14 cellular contexts compared by ENCODE assay signal in genomic region chr11:111408789-111409727, GRCh38. TPM values are rescaled to one million over a fixed set of nuclear protein-coding genes. Genes with fewer than 3 reads are reported as not detected.
DNase-seq lines count a peak whose midpoint lies in the region; ATAC-seq, FAIRE-seq and TF ChIP-seq lines count a peak whose summit lies in the region.
"Had no signal": no experiment of that assay in that cellular context is flagged by ENCODE, and none has a peak within 500 bp of the region (broad histone marks: within the 10 kb centered on the region; RNA-seq: fewer than 3 reads in every experiment).

No MANE protein-coding gene starts in this region.

- no peak overlapping the region for H3K27ac Mint-ChIP-seq in effector memory CD8-positive, alpha-beta T cell
- H3K27ac Mint-ChIP-seq: CD4-positive, alpha-beta memory T cell had no signal

- no peaks in the 10 kb centered on the region for H3K9me2 ChIP-seq in SU-DHL-6 (replicated peaks; ENCODE audit: insufficient read depth, low read length)

- H3K4me1 ChIP-seq in pancreas, result no peaks in the 10 kb centered on the region

- H3K27me3 ChIP-seq in SU-DHL-6 (ENCODE audit: low read length) (no peaks in the 10 kb centered on the region), pancreas (no peaks in the 10 kb centered on the region)

- H2AFZ ChIP-seq in SU-DHL-6 (ENCODE audit: low read depth, low read length, severe bottlenecking), result no peak overlapping the region

- intact Hi-C loops in pancreas (cut with DNase I), result no loop called here

- H3K36me3 Mint-ChIP-seq in effector memory CD8-positive, alpha-beta T cell (ENCODE audit: insufficient read depth), result no peaks in the 10 kb centered on the region
- H3K36me3 Mint-ChIP-seq: CD4-positive, alpha-beta memory T cell had no signal

- FAIRE-seq in pancreas (lab: Jason Lieb, UNC), result no peak

- no peaks in the 10 kb centered on the region for H3K4me1 Mint-ChIP-seq in effector memory CD8-positive, alpha-beta T cell (ENCODE audit: low read depth in 2 of 2)

- no peak overlapping the region for H3K4me3 Mint-ChIP-seq in effector memory CD8-positive, alpha-beta T cell
- H3K4me3 Mint-ChIP-seq: CD4-positive, alpha-beta memory T cell had no signal

- DNase-seq in AG09319 (ENCODE audit: extremely low read depth, low read depth) (peak; percentile 49), ureter (ENCODE audit: low spot score) (no peak), occipital lobe (lab: John Stamatoyannopoulos, UW) (no peak), pancreas (no peak)
- no peak for DNase-seq in effector memory CD8-positive, alpha-beta T cell
- DNase-seq: activated gamma-delta T cell; CD4-positive, alpha-beta memory T cell; stimulated activated CD4-positive, alpha-beta T cell treated with anti-CD3 and anti-CD28 coated beads, Interleukin-2, amount 100 ng/mL, for 24 hours had no signal

- H3K9me3 ChIP-seq in SU-DHL-6 (ENCODE audit: insufficient read depth, low read length), result peaks cover 9% of the 10 kb centered on the region; the same call in 1 of the 2 replicates
- no peaks in the 10 kb centered on the region for H3K9me3 ChIP-seq in pancreas

- H3K79me2 ChIP-seq in SU-DHL-6 (ENCODE audit: insufficient read depth, low read length), result no peaks in the 10 kb centered on the region

- no peaks in the 10 kb centered on the region for H4K20me1 ChIP-seq in SU-DHL-6 (ENCODE audit: low read depth, low read length)

- H3F3A ChIP-seq in SU-DHL-6 (ENCODE audit: insufficient read depth), result peaks cover 43% of the 10 kb centered on the region

- H3K27ac ChIP-seq in SU-DHL-6 (ENCODE audit: low read depth, low read length) (peak overlapping the region; percentile 98), pancreas (no peak overlapping the region)
- H3K27ac ChIP-seq: SK-N-MC had no signal

- H3K4me3 ChIP-seq in SU-DHL-6 (ENCODE audit: insufficient read depth, low read length, poor library complexity, severe bottlenecking) (peak overlapping the region; percentile 4), pancreas (no peak overlapping the region)
- H3K4me3 ChIP-seq: lung, SK-N-MC had no signal

- peak overlapping the region; percentile 44 for H3K9ac ChIP-seq in SU-DHL-6 (ENCODE audit: low read length)

- H3K36me3 ChIP-seq in SU-DHL-6 (ENCODE audit: low read length) (no peaks in the 10 kb centered on the region), pancreas (no peaks in the 10 kb centered on the region)

- no peak for TF ChIP-seq CTCF in AG09319 (IDR thresholded peaks at IDR 0.05; ENCODE audit: low read depth, low read length)
- TF ChIP-seq CTCF in SU-DHL-6 (IDR thresholded peaks at IDR 0.05; ENCODE audit: insufficient read depth, low read length, poor library complexity, severe bottlenecking), result no peak
- TF ChIP-seq CTCF in pancreas (IDR thresholded peaks at IDR 0.05), result no peak

- H3K27me3 Mint-ChIP-seq in effector memory CD8-positive, alpha-beta T cell, result peaks cover 16 to 17% of the 10 kb centered on the region in 2 donors
- H3K27me3 Mint-ChIP-seq: CD4-positive, alpha-beta memory T cell had no signal

- WGBS in pancreas, 2 donors, result 87 to 88% methylated on average over 6 of the region's 6 CpGs

- H3K4me2 ChIP-seq in SU-DHL-6 (ENCODE audit: low read depth, low read length, poor library complexity, severe bottlenecking), result peak overlapping the region; percentile 57

- no peaks in the 10 kb centered on the region for H3K9me3 Mint-ChIP-seq in effector memory CD8-positive, alpha-beta T cell

- ATAC-seq in GM19455 (IDR thresholded peaks at IDR 0.05; ENCODE audit: unreplicated experiment) (peak; percentile 55), HG03378 (IDR thresholded peaks at IDR 0.05; ENCODE audit: unreplicated experiment) (peak; percentile 46), pancreas (no peak)
- ATAC-seq in effector memory CD8-positive, alpha-beta T cell (replicated peaks), result no peak

RNA-seq across cellular contexts. Expression of gene POU2AF1, which starts 30.0 kb away (rescaled TPM):
- total RNA-seq in ureter, result 21.7 TPM
- total RNA-seq in occipital lobe, result not detected
- total RNA-seq in pancreas, result 1 to 10 TPM in 1 of 6 donors, under 1 TPM in 5; 0.08 to 2.2 (median 0.41) TPM
- under 1 TPM; 0.19 to 0.73 TPM for polyA plus RNA-seq in pancreas
- total RNA-seq: epithelial cell of proximal tubule had no signal

Comparison
In these comparisons a context has a peak if more than half of its experiments do, and no peak if none do; other contexts are left out.
1. ATAC-seq: peak in GM19455 (single experiment) and HG03378 (single experiment); none in effector memory CD8-positive, alpha-beta T cell (single experiment) and pancreas (0 of 4).